14 cellular contexts compared by ENCODE assay signal in the genomic region with DNA sequence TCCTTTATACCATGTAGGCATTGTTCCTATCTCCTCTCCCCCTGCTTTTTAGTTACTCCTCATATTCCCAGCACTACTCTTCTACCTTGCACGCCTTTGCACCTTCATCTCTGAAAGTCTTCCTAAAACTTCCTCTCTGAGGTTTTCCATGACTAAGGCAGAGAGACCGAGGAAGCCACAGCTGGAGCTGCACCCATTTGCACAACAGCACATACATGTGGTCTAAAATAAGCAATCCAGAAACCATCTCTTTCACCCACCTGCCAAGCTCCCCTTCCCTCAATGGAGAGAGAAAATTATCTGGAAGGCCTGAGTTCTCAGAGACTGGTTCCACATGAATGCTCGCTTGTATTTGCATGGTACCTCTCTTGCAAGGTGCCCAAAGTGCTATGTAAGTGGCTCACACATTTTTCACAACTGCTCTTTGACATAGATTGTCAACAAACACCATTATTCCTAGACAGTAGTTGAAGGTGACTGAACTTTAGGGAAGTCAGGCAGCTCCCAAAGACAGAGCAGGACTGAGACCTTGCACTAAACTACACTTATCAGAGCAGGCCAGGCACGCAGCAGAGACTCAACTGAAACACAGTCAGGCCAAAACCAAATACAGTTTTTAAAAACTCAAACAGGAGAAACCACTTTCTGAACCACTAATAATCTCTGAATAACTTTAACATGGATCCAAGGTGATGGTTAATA.
A peak's percentile ranks its signal among the peaks of the same experiment; 100 is the strongest.
DNase-seq lines count a peak whose midpoint lies in the region; ATAC-seq and TF ChIP-seq lines count a peak whose summit lies in the region.
"Had no signal": no experiment of that assay in that cellular context is flagged by ENCODE, and none has a peak within 500 bp of the region (broad histone marks: within the 10 kb centered on the region; RNA-seq: fewer than 3 reads in every experiment).

No MANE protein-coding gene starts in this region.

- no peak for TF ChIP-seq CTCF in epithelial cell of esophagus (IDR thresholded peaks at IDR 0.05; ENCODE audit: insufficient read depth, low read depth, low read length, missing control alignments)

- no peak for ATAC-seq in Right ventricle myocardium superior (ENCODE audit: poor library complexity)
- no peak for ATAC-seq in SK-N-SH treated with all-trans-retinoic acid at 6 μM for 48 hours

- intact Hi-C loops in Right ventricle myocardium superior (cut with DNase I) = no loop called here

- H3K4me3 ChIP-seq in epithelial cell of esophagus (ENCODE audit: low read length) = no peak overlapping the region
- H3K4me3 ChIP-seq: HAP-1 had no signal

- DNase-seq in NCI-H146 (lab: John Stamatoyannopoulos, UW) (peak; percentile 4), NCI-H146 treated with DMSO at 0.1 percent for 48 hours (lab: John Stamatoyannopoulos, UW; ENCODE audit: unreplicated experiment) (no peak), HT1080 (ENCODE audit: low read depth) (peak; percentile 28), NCI-H69 (lab: John Stamatoyannopoulos, UW) (peak; percentile 35), epithelial cell of esophagus (ENCODE audit: low read depth) (peak; percentile 47), Right ventricle myocardium superior (no peak), NCI-H2227 treated with DMSO at 0.1 percent for 48 hours (lab: John Stamatoyannopoulos, UW) (no peak)
- DNase-seq: 8988T; BE2C; CD4-positive, alpha-beta memory T cell; NCI-H1105; NCI-H524 treated with DMSO at 0.1 percent for 48 hours had no signal

TF ChIP-seq in SK-N-SH treated with all-trans-retinoic acid at 6 μM for 48 hours, 23 proteins besides CTCF, POLR2A, EP300 and RAD21:
- TF ChIP-seq TOX (CRISPR knock-in tag; IDR thresholded peaks at IDR 0.05; ENCODE audit: borderline replicate concordance) (no peak), SNAI2 (CRISPR knock-in tag; IDR thresholded peaks at IDR 0.05) (no peak), ZNF565 (CRISPR knock-in tag; conservative IDR thresholded peaks at IDR 0.05; ENCODE audit: low read depth) (no peak), TCF4 (CRISPR knock-in tag; IDR thresholded peaks at IDR 0.05; ENCODE audit: borderline replicate concordance) (no peak), PPARA (CRISPR knock-in tag; IDR thresholded peaks at IDR 0.05; ENCODE audit: borderline replicate concordance) (no peak), GLIS3 (CRISPR knock-in tag; IDR thresholded peaks at IDR 0.05) (no peak), RARB (CRISPR knock-in tag; IDR thresholded peaks at IDR 0.05) (no peak), OSR1 (CRISPR knock-in tag; IDR thresholded peaks at IDR 0.05) (no peak), ZNF70 (CRISPR knock-in tag; IDR thresholded peaks at IDR 0.05) (no peak), ARNTL (CRISPR knock-in tag; IDR thresholded peaks at IDR 0.05; ENCODE audit: borderline replicate concordance, low read depth) (no peak), ZFP3 (CRISPR knock-in tag; IDR thresholded peaks at IDR 0.05) (no peak), ZFP30 (CRISPR knock-in tag; IDR thresholded peaks at IDR 0.05) (no peak), ZNF8 (CRISPR knock-in tag; IDR thresholded peaks at IDR 0.05) (no peak), ZC3H10 (CRISPR knock-in tag; IDR thresholded peaks at IDR 0.05) (no peak), CSDC2 (CRISPR knock-in tag; IDR thresholded peaks at IDR 0.05) (no peak), BACH2 (CRISPR knock-in tag; IDR thresholded peaks at IDR 0.05; ENCODE audit: borderline replicate concordance) (no peak)
- TF ChIP-seq, protein P1, sequence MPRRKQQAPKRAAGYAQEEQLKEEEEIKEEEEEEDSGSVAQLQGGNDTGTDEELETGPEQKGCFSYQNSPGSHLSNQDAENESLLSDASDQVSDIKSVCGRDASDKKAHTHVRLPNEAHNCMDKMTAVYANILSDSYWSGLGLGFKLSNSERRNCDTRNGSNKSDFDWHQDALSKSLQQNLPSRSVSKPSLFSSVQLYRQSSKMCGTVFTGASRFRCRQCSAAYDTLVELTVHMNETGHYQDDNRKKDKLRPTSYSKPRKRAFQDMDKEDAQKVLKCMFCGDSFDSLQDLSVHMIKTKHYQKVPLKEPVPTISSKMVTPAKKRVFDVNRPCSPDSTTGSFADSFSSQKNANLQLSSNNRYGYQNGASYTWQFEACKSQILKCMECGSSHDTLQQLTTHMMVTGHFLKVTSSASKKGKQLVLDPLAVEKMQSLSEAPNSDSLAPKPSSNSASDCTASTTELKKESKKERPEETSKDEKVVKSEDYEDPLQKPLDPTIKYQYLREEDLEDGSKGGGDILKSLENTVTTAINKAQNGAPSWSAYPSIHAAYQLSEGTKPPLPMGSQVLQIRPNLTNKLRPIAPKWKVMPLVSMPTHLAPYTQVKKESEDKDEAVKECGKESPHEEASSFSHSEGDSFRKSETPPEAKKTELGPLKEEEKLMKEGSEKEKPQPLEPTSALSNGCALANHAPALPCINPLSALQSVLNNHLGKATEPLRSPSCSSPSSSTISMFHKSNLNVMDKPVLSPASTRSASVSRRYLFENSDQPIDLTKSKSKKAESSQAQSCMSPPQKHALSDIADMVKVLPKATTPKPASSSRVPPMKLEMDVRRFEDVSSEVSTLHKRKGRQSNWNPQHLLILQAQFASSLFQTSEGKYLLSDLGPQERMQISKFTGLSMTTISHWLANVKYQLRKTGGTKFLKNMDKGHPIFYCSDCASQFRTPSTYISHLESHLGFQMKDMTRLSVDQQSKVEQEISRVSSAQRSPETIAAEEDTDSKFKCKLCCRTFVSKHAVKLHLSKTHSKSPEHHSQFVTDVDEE (CRISPR knock-in tag; IDR thresholded peaks at IDR 0.05) = no peak
- TF ChIP-seq, protein P2, sequence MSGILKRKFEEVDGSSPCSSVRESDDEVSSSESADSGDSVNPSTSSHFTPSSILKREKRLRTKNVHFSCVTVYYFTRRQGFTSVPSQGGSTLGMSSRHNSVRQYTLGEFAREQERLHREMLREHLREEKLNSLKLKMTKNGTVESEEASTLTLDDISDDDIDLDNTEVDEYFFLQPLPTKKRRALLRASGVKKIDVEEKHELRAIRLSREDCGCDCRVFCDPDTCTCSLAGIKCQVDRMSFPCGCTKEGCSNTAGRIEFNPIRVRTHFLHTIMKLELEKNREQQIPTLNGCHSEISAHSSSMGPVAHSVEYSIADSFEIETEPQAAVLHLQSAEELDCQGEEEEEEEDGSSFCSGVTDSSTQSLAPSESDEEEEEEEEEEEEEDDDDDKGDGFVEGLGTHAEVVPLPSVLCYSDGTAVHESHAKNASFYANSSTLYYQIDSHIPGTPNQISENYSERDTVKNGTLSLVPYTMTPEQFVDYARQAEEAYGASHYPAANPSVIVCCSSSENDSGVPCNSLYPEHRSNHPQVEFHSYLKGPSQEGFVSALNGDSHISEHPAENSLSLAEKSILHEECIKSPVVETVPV (CRISPR knock-in tag; IDR thresholded peaks at IDR 0.05) = no peak
- TF ChIP-seq, protein P3, sequence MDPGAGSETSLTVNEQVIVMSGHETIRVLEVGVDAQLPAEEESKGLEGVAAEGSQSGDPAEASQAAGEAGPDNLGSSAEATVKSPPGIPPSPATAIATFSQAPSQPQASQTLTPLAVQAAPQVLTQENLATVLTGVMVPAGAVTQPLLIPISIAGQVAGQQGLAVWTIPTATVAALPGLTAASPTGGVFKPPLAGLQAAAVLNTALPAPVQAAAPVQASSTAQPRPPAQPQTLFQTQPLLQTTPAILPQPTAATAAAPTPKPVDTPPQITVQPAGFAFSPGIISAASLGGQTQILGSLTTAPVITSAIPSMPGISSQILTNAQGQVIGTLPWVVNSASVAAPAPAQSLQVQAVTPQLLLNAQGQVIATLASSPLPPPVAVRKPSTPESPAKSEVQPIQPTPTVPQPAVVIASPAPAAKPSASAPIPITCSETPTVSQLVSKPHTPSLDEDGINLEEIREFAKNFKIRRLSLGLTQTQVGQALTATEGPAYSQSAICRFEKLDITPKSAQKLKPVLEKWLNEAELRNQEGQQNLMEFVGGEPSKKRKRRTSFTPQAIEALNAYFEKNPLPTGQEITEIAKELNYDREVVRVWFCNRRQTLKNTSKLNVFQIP (CRISPR knock-in tag; IDR thresholded peaks at IDR 0.05; ENCODE audit: borderline replicate concordance, low read depth) = no peak
TF ChIP-seq in SK-N-SH treated with all-trans-retinoic acid at 6 μM for 48 hours: peak in this region for 0.

Comparison
In these comparisons a context has a peak if more than half of its experiments do, and no peak if none do; other contexts are left out.
1. DNase-seq: peak in NCI-H146 (single experiment), HT1080 (single experiment), NCI-H69 (single experiment) and epithelial cell of esophagus (single experiment); none in NCI-H146 treated with DMSO at 0.1 percent for 48 hours (single experiment), Right ventricle myocardium superior (single experiment) and NCI-H2227 treated with DMSO at 0.1 percent for 48 hours (single experiment).